Comparison of ENCODE assay signal across 14 cellular contexts in the genomic region with DNA sequence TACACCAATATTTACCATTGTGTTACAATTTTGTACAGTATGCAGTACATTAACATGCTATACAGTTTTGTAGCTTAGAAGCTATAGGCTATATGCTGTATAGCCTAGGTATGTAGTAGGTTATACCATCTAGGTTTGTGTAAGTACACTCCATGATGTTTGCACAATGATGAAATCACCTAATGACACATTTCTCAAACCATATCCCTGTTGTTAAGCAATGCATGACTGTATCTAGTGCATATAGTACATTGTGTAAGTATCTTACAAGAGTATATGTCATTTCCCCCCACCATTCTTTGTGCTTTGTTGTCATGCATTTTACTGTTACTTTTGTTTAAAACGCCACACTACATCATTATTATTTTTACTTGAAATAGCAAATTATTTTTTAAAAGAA.
DNase-seq lines count a peak whose midpoint lies in the region; ATAC-seq and TF ChIP-seq lines count a peak whose summit lies in the region.
"Had no signal": no experiment of that assay in that cellular context is flagged by ENCODE, and none has a peak within 500 bp of the region (broad histone marks: within the 10 kb centered on the region; RNA-seq: fewer than 3 reads in every experiment).

No MANE protein-coding gene starts in this region.

- H3K4me3 ChIP-seq in HEK293 (ENCODE audit: low read depth, low read length) (no peak overlapping the region), mesenchymal stem cell (ENCODE audit: insufficient read depth in 1 of 2, low read depth in 1 of 2, low read length in 2 of 2) (no peak overlapping the region)
- H3K4me3 ChIP-seq: heart right ventricle had no signal

- H3K79me1 ChIP-seq in mesenchymal stem cell (replicated peaks; ENCODE audit: low read length, poor library complexity, severe bottlenecking), result no peaks in the 10 kb centered on the region

- no peaks in the 10 kb centered on the region for H3K4me1 ChIP-seq in HEK293 (ENCODE audit: control insufficient read depth, insufficient read depth, low read length)
- no peaks in the 10 kb centered on the region for H3K4me1 ChIP-seq in mesenchymal stem cell (ENCODE audit: control insufficient read depth, insufficient read depth, low read depth, low read length)

- H2BK12ac ChIP-seq in mesenchymal stem cell (ENCODE audit: low read length in 2 of 2), result no peak overlapping the region

- no peak overlapping the region for H2BK5ac ChIP-seq in mesenchymal stem cell (ENCODE audit: low read depth, low read length, poor library complexity, severe bottlenecking)

- H2AFZ ChIP-seq in mesenchymal stem cell (ENCODE audit: low read depth, low read length), result no peak overlapping the region

- no peak overlapping the region for H2AK5ac ChIP-seq in mesenchymal stem cell (ENCODE audit: low read length, severe bottlenecking)

- H3K36me3 Mint-ChIP-seq in WTC11, result no peaks in the 10 kb centered on the region
- H3K36me3 Mint-ChIP-seq in activated naive CD4-positive, alpha-beta T cell treated with anti-CD3 and anti-CD28 coated beads for 36 hours (ENCODE audit: low read depth), result no peaks in the 10 kb centered on the region

- H2BK120ac ChIP-seq in mesenchymal stem cell (ENCODE audit: low read depth, low read length), result no peak overlapping the region

- no peak overlapping the region for H3K23ac ChIP-seq in mesenchymal stem cell (ENCODE audit: low read length in 2 of 2)

- no peak overlapping the region for H3K18ac ChIP-seq in mesenchymal stem cell (ENCODE audit: low read depth in 1 of 2, low read length in 2 of 2)

- POLR2A ChIA-PET in HEK293 (lab: Yijun Ruan, JAX) (no interaction called here), WTC11 (lab: Charles Lee) (no interaction called here)

- no peak for ATAC-seq in WTC11
- ATAC-seq: heart right ventricle, sciatic nerve had no signal

- peak; percentile 71 for DNase-seq in NCI-H2029 (lab: John Stamatoyannopoulos, UW)
- no peak for DNase-seq in WTC11 (ENCODE audit: low spot score)
- DNase-seq in mesenchymal stem cell, result peak; percentile 34
- no peak for DNase-seq in NCI-H524 (lab: John Stamatoyannopoulos, UW)
- no peak for DNase-seq in activated naive CD4-positive, alpha-beta T cell treated with anti-CD3 and anti-CD28 coated beads for 36 hours
- no peak for DNase-seq in NCI-H2107 (lab: John Stamatoyannopoulos, UW)
- DNase-seq: effector memory CD4-positive, alpha-beta T cell; heart right ventricle; NCI-H1417 treated with DMSO at 0.1 percent for 48 hours; T-helper 2 cell had no signal

- H3K27me3 ChIP-seq in mesenchymal stem cell (ENCODE audit: control insufficient read depth in 1 of 2, insufficient read depth in 1 of 2, low read length in 2 of 2), result peaks cover 0 to 3% of the 10 kb centered on the region in 2 experiments

- no peaks in the 10 kb centered on the region for H3K4me1 Mint-ChIP-seq in WTC11
- H3K4me1 Mint-ChIP-seq in activated naive CD4-positive, alpha-beta T cell treated with anti-CD3 and anti-CD28 coated beads for 36 hours (ENCODE audit: low read depth), result peaks cover 8% of the 10 kb centered on the region
- H3K4me1 Mint-ChIP-seq: neural crest cell had no signal

- intact Hi-C loops in activated naive CD4-positive, alpha-beta T cell treated with anti-CD3 and anti-CD28 coated beads for 36 hours (cut with micrococcal nuclease), result no loop called here

- H3K14ac ChIP-seq in mesenchymal stem cell (ENCODE audit: low read length in 2 of 2), result no peak overlapping the region

- no peak for TF ChIP-seq CTCF in HEK293 (tag by site-specific recombination; IDR thresholded peaks at IDR 0.05)
- TF ChIP-seq CTCF in WTC11 (IDR thresholded peaks at IDR 0.05), result no peak

- no peaks in the 10 kb centered on the region for H3K36me3 ChIP-seq in HEK293 (ENCODE audit: control insufficient read depth in 2 of 2, insufficient read depth in 1 of 2, low read length in 2 of 2)
- no peaks in the 10 kb centered on the region for H3K36me3 ChIP-seq in mesenchymal stem cell (ENCODE audit: control insufficient read depth in 1 of 2, insufficient read depth in 2 of 2, low read depth in 1 of 2, low read length in 2 of 2)
- H3K36me3 ChIP-seq: heart right ventricle had no signal

- no peak overlapping the region for H3K4me2 ChIP-seq in mesenchymal stem cell (ENCODE audit: low read length, poor library complexity, severe bottlenecking)

- H3K27ac Mint-ChIP-seq in WTC11, result no peak overlapping the region
- H3K27ac Mint-ChIP-seq in activated naive CD4-positive, alpha-beta T cell treated with anti-CD3 and anti-CD28 coated beads for 36 hours, result no peak overlapping the region
- H3K27ac Mint-ChIP-seq: activated T-helper 2 cell treated with anti-CD3 and anti-CD28 coated beads, Interferon-gamma antibody, Interleukin-2, Interleukin-4, amounts not matched to agents 10 μg/mL and 5 μg/mL and 100 μg/mL, durations not matched to agents 14 hours and 24 hours and 36 hours had no signal

- no peak overlapping the region for H3K4ac ChIP-seq in mesenchymal stem cell (ENCODE audit: low read depth in 1 of 2, low read length in 2 of 2)

- H3K27ac ChIP-seq in HEK293 (ENCODE audit: extremely low read depth, low read depth, low read length), result no peak overlapping the region
- H3K27ac ChIP-seq in mesenchymal stem cell (ENCODE audit: low read length, poor library complexity, severe bottlenecking), result no peak overlapping the region
- H3K27ac ChIP-seq: heart right ventricle had no signal

- H3K4me3 Mint-ChIP-seq in WTC11, result no peak overlapping the region
- no peak overlapping the region for H3K4me3 Mint-ChIP-seq in activated naive CD4-positive, alpha-beta T cell treated with anti-CD3 and anti-CD28 coated beads for 36 hours
- H3K4me3 Mint-ChIP-seq: neural crest cell had no signal

- H2BK15ac ChIP-seq in mesenchymal stem cell (ENCODE audit: low read depth, poor library complexity, severe bottlenecking), result no peak overlapping the region

- H3K9me3 Mint-ChIP-seq in WTC11, result no peaks in the 10 kb centered on the region
- no peaks in the 10 kb centered on the region for H3K9me3 Mint-ChIP-seq in activated naive CD4-positive, alpha-beta T cell treated with anti-CD3 and anti-CD28 coated beads for 36 hours
- H3K9me3 Mint-ChIP-seq: neural crest cell had no signal

- H4K91ac ChIP-seq in mesenchymal stem cell (ENCODE audit: low read length), result no peak overlapping the region

- CTCF ChIA-PET in HEK293 (lab: Yijun Ruan, JAX), result no interaction called here
- CTCF ChIA-PET in WTC11 (lab: Charles Lee), result no interaction called here
- CTCF ChIA-PET in activated naive CD4-positive, alpha-beta T cell treated with anti-CD3 and anti-CD28 coated beads for 36 hours (lab: Charles Lee), result interaction anchor here (1.9 kb wide), 1 partner anchor 19 kb away, joined by 8 read pairs; no protein-coding TSS in a partner anchor

- H3K9ac ChIP-seq in mesenchymal stem cell (ENCODE audit: low read length), result no peak overlapping the region

- H3K9me3 ChIP-seq in HEK293 (ENCODE audit: control insufficient read depth, insufficient read depth, low read depth, low read length) (no peaks in the 10 kb centered on the region), mesenchymal stem cell (ENCODE audit: control insufficient read depth, low read length) (no peaks in the 10 kb centered on the region)

- H4K8ac ChIP-seq in mesenchymal stem cell (ENCODE audit: low read length), result no peak overlapping the region

- no CpG with 5 or more reads among the region's 1 CpG for WGBS in mesenchymal stem cell

- 0 out of 2 replicates have a peak, but pooled peaks cover 3% of the 10 kb centered on the region for H3K27me3 Mint-ChIP-seq in WTC11 (ENCODE audit: low read depth)
- peaks cover 5% of the 10 kb centered on the region for H3K27me3 Mint-ChIP-seq in activated naive CD4-positive, alpha-beta T cell treated with anti-CD3 and anti-CD28 coated beads for 36 hours (ENCODE audit: low read depth)

TF ChIP-seq in HEK293, 187 proteins besides CTCF, POLR2A, EP300 and RAD21 (continues in another document):
- TF ChIP-seq ZSCAN30 (tag by site-specific recombination; IDR thresholded peaks at IDR 0.05), result no peak
- TF ChIP-seq GLI4 (tag by site-specific recombination; IDR thresholded peaks at IDR 0.05), result no peak
- peak; percentile 63; the same call in 1 of the 2 replicates for TF ChIP-seq ZNF211 (tag by site-specific recombination; IDR thresholded peaks at IDR 0.05; ENCODE audit: low read depth)
- TF ChIP-seq, protein P1, sequence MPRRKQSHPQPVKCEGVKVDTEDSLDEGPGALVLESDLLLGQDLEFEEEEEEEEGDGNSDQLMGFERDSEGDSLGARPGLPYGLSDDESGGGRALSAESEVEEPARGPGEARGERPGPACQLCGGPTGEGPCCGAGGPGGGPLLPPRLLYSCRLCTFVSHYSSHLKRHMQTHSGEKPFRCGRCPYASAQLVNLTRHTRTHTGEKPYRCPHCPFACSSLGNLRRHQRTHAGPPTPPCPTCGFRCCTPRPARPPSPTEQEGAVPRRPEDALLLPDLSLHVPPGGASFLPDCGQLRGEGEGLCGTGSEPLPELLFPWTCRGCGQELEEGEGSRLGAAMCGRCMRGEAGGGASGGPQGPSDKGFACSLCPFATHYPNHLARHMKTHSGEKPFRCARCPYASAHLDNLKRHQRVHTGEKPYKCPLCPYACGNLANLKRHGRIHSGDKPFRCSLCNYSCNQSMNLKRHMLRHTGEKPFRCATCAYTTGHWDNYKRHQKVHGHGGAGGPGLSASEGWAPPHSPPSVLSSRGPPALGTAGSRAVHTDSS (tag by site-specific recombination; IDR thresholded peaks at IDR 0.05), result no peak
- TF ChIP-seq ZNF664 (tag by site-specific recombination; IDR thresholded peaks at IDR 0.05), result no peak

TF ChIP-seq in WTC11, 78 proteins besides CTCF, POLR2A, EP300 and RAD21:
- TF ChIP-seq EMX1 (CRISPR knock-in tag; IDR thresholded peaks at IDR 0.05) (no peak), JUN (CRISPR knock-in tag; IDR thresholded peaks at IDR 0.05) (no peak), GABPB1 (CRISPR knock-in tag; IDR thresholded peaks at IDR 0.05) (peak; percentile 89)

Comparison
In these comparisons a context has a peak if more than half of its experiments do, and no peak if none do; other contexts are left out.
1. DNase-seq: peak in NCI-H2029 (single experiment) and mesenchymal stem cell (single experiment); none in WTC11 (single experiment), NCI-H524 (0 of 2), activated naive CD4-positive, alpha-beta T cell treated with anti-CD3 and anti-CD28 coated beads for 36 hours (single experiment) and NCI-H2107 (single experiment).